ENCODE assay signal across 29 cellular contexts in the genomic region with DNA sequence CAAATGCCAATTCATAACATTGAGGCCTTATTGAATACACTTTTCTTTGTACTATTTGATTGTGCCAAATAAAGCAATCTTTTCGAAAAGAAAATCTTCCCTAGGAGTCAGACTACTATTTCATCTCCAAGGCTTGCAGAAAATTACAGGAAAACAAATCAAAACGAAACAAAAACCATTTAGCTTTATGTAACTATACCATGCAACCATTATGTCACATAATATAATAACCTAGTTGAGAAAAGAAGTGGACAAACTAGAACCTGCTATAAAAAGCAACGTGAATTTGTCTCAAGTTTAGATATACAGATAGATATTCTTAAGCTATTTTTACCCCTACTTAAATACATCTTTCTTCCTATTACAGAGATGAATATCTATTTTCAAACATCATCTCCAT. TPM values are rescaled to one million over a fixed set of nuclear protein-coding genes. Genes with fewer than 3 reads are reported as not detected.
"Had no signal": no experiment of that assay in that cellular context is flagged by ENCODE, and none has a peak within 500 bp of the region (broad histone marks: within the 10 kb centered on the region; RNA-seq: fewer than 3 reads in every experiment).

No MANE protein-coding gene starts in this region.

- ATAC-seq: heart left ventricle; naive thymus-derived CD8-positive, alpha-beta T cell; right lobe of liver; stimulated activated naive B cell treated with anti-CD40 and anti-IgM and Interleukin-4, amounts not matched to agents 10 μg/mL and 1 μg/mL and 100 μg/mL, for 72 hours; stimulated activated naive CD8-positive, alpha-beta T cell treated with anti-CD3 and anti-CD28 coated beads, Interleukin-15, Interleukin-2, amounts not matched to agents 100 U/mL and 50 U/mL, for 24 hours; upper lobe of right lung had no signal

- H3K9me3 ChIP-seq: heart left ventricle, left ventricle myocardium inferior, neutrophil, right atrium auricular region, right lobe of liver, stomach, testis, thyroid gland, upper lobe of right lung had no signal

- H3K36me3 ChIP-seq: heart left ventricle, left ventricle myocardium inferior, neural progenitor cell, neutrophil, right atrium auricular region, right lobe of liver, stomach, thyroid gland, upper lobe of right lung had no signal

- H3K9ac ChIP-seq: neural progenitor cell had no signal

- H3K4me1 ChIP-seq: heart left ventricle, left ventricle myocardium inferior, neural progenitor cell, right atrium auricular region, stomach, testis, thyroid gland, upper lobe of right lung had no signal

- H3K27ac ChIP-seq: heart left ventricle, left ventricle myocardium inferior, neural progenitor cell, neutrophil, right atrium auricular region, right lobe of liver, stomach, testis, thyroid gland, upper lobe of right lung had no signal

- H3K27me3 ChIP-seq: heart left ventricle, neural progenitor cell, right atrium auricular region, right lobe of liver, stomach, testis, thyroid gland had no signal

- DNase-seq: heart left ventricle; hypothalamus; immature natural killer cell; kidney; left ventricle myocardium inferior; mesendoderm; naive thymus-derived CD8-positive, alpha-beta T cell; occipital lobe; right lobe of liver; stimulated activated CD4-positive, alpha-beta T cell treated with anti-CD3 and anti-CD28 coated beads, Interleukin-1b, Interleukin-23, amount 100 ng/mL, for 48 hours; stimulated activated CD4-positive, alpha-beta T cell treated with anti-CD3 and anti-CD28 coated beads, Interleukin-2, amount 100 ng/mL, for 48 hours; stimulated activated naive B cell treated with anti-CD40 and anti-IgM and Interleukin-4, amounts not matched to agents 10 μg/mL and 1 μg/mL and 100 μg/mL, for 72 hours; stimulated activated naive CD8-positive, alpha-beta T cell treated with anti-CD3 and anti-CD28 coated beads, Interleukin-15, Interleukin-2, amounts not matched to agents 100 U/mL and 50 U/mL, for 24 hours; stomach; testis; thyroid gland; trophoblast cell; upper lobe of right lung had no signal

- H3K4me3 ChIP-seq: heart left ventricle, left ventricle myocardium inferior, lung, neural progenitor cell, right atrium auricular region, right lobe of liver, smooth muscle cell, stomach, testis, thyroid gland, upper lobe of right lung had no signal

RNA-seq across cellular contexts. Expression of gene HTR4, which starts 18.0 kb away (rescaled TPM):
- total RNA-seq: mononuclear cell; naive thymus-derived CD8-positive, alpha-beta T cell; osteocyte; progenitor cell of endocrine pancreas; pulmonary artery endothelial cell; renal cortical epithelial cell; skeletal muscle tissue; thyroid gland had no signal
